8 cellular contexts compared by ENCODE assay signal in the genomic region with DNA sequence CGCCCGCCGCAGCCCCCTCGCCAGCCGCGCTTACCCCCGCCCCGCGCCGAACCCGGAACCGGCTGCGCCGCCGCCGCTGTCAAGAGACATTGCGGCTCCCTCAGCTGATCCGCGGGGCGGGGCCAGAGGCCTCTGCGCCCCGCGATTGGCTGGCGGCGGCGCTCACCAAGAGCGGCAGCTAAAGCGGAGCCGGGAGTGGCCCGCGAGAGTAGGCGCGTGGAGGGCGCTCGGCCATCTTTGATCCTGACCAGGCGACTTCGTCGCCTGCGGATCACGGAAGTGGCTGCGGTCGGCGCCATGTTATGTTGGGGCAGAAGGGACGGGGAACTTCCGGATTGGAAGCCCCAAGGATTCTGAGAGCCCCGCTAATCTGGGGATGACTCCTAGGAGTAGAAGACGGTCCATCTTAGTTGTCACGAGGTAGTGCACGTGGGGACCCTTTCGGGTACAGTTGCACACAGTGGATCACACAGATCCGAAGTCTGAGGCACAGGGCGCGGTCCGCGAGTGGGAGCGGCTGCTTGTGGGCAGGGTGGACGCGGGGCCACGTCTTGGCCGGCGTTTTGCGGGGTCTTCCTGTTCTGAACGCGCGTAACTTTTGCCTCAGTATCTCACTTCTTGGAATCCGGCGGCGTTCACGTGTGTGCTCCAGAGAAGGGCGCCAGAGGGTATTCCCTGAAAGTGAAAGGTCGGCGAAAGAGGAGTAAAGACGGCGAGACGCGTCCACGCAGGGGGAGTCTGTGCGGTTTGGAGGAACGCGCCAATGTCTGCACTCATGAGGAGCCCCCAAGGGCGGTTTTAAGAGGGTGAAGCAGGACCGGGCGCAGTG. TPM values are rescaled to one million over a fixed set of nuclear protein-coding genes. Genes with fewer than 3 reads are reported as not detected.
DNase-seq lines count a peak whose midpoint lies in the region; ATAC-seq, FAIRE-seq and TF ChIP-seq lines count a peak whose summit lies in the region.

A gene with protein sequence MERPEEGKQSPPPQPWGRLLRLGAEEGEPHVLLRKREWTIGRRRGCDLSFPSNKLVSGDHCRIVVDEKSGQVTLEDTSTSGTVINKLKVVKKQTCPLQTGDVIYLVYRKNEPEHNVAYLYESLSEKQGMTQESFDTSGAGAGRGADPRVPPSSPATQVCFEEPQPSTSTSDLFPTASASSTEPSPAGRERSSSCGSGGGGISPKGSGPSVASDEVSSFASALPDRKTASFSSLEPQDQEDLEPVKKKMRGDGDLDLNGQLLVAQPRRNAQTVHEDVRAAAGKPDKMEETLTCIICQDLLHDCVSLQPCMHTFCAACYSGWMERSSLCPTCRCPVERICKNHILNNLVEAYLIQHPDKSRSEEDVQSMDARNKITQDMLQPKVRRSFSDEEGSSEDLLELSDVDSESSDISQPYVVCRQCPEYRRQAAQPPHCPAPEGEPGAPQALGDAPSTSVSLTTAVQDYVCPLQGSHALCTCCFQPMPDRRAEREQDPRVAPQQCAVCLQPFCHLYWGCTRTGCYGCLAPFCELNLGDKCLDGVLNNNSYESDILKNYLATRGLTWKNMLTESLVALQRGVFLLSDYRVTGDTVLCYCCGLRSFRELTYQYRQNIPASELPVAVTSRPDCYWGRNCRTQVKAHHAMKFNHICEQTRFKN (minus strand): TSS at position 93 of the 829 bp plus-strand sequence. CDS start 277 bp downstream, outside the sequence.

- 3% methylated on average over 77 of the region's 83 CpGs; no CpG with 5 or more reads in 1 of the 2 experiments for WGBS in H1 (ENCODE audit: extremely low coverage in 1 of 2, insufficient coverage in 1 of 2, insufficient read length in 1 of 2, insufficient replicate concordance in 2 of 2, low coverage in 1 of 2, low lambda C conversion rate in 2 of 2, missing lambda C conversion rate in 1 of 2), 2 experiments

- ATAC-seq in GM19324 (IDR thresholded peaks at IDR 0.05; ENCODE audit: low FRiP score, unreplicated experiment) (peak; percentile 99), HG03469 (IDR thresholded peaks at IDR 0.05; ENCODE audit: unreplicated experiment) (peak; percentile 96)
- ATAC-seq in activated CD8-positive, alpha-beta memory T cell treated with anti-CD3 and anti-CD28 coated beads, Interleukin-2, amount 10 ng/mL, durations not matched to agents 7 days and 5 days, result peak; percentile 99

- peak within 1 kb of the TSS; percentile 77 to 89 (median 82) for H3K9ac ChIP-seq in H1 (replicated peaks in 1 of 4; ENCODE audit: extremely low read depth in 1 of 4, low read depth in 3 of 4, low read length in 3 of 4)

- H3K36me3 ChIP-seq in BE2C (peaks cover 16% of the 10 kb centered on the region), H1 (ENCODE audit: control insufficient read depth in 2 of 4, insufficient read depth in 4 of 4, low read length in 3 of 4) (peaks cover 0 to 3% (median 1%) of the 10 kb centered on the region in 4 experiments; a peak in 1 of 8 replicates)

- peaks cover 5% of the 10 kb centered on the region for H3K9me3 Mint-ChIP-seq in activated CD8-positive, alpha-beta memory T cell treated with anti-CD3 and anti-CD28 coated beads, Interleukin-2, amount 10 ng/mL, durations not matched to agents 7 days and 5 days (ENCODE audit: low read depth)

- FAIRE-seq in H1 (lab: Jason Lieb, UNC), result no peak

- 0 out of 2 replicates have a peak, but pooled peaks cover 1% of the 10 kb centered on the region for H3K79me1 ChIP-seq in H1 (ENCODE audit: low read depth, low read length)

- peak within 1 kb of the TSS; percentile 99 for H2BK5ac ChIP-seq in H1 (ENCODE audit: low read depth, low read length)

- TF ChIP-seq RAD21 in H1 (IDR thresholded peaks at IDR 0.05 in 1 of 2, conservative IDR thresholded peaks at IDR 0.05 in 1 of 2; ENCODE audit: low read depth in 2 of 2, low read length in 2 of 2), result no peak

- peak within 1 kb of the TSS; percentile 94 for H4K8ac ChIP-seq in H1 (ENCODE audit: extremely low read depth, insufficient read depth, low read length)

- H2BK20ac ChIP-seq in H1 (ENCODE audit: low read length), result 0 out of 2 replicates have a peak within 1 kb of the TSS, but pooled peaks have one; percentile 23

- peak within 1 kb of the TSS; percentile 70 for H2BK12ac ChIP-seq in H1 (ENCODE audit: low read depth, low read length)

- peaks cover 40% of the 10 kb centered on the region for H3K36me3 Mint-ChIP-seq in activated CD8-positive, alpha-beta memory T cell treated with anti-CD3 and anti-CD28 coated beads, Interleukin-2, amount 10 ng/mL, durations not matched to agents 7 days and 5 days

- peak within 1 kb of the TSS; percentile 98 for H2BK120ac ChIP-seq in H1 (replicated peaks; ENCODE audit: low read depth, low read length)

- POLR2A ChIA-PET in H1 (lab: Charles Lee; ENCODE audit: partially characterized antibody), result interaction anchor here (0.6 to 2.8 kb wide), 10 partner anchors 10 to 119 kb away, joined by 3 to 8 read pairs (median 4); a partner anchor contains a TSS

- peaks cover 12% of the 10 kb centered on the region for H3K23me2 ChIP-seq in H1 (ENCODE audit: low read depth, low read length)

- H3K27me3 ChIP-seq in BE2C (no peaks in the 10 kb centered on the region), H1 (replicated peaks in 1 of 4; ENCODE audit: control insufficient read depth in 3 of 4, extremely low read depth in 1 of 4, insufficient read depth in 3 of 4, low read length in 3 of 4) (no peaks in the 10 kb centered on the region)

- H3K27me3 Mint-ChIP-seq in activated CD8-positive, alpha-beta memory T cell treated with anti-CD3 and anti-CD28 coated beads, Interleukin-2, amount 10 ng/mL, durations not matched to agents 7 days and 5 days, result no peaks in the 10 kb centered on the region

- H2AFZ ChIP-seq in H1 (ENCODE audit: low read length), result no peak within 1 kb of the TSS

- peak within 1 kb of the TSS; percentile 43 for H2AK5ac ChIP-seq in H1 (ENCODE audit: low read depth, low read length)

- no peaks in the 10 kb centered on the region for H4K20me1 ChIP-seq in H1 (replicated peaks in 1 of 2; ENCODE audit: control insufficient read depth in 1 of 2, insufficient read depth in 2 of 2, low read length in 2 of 2)

- peaks cover 19% of the 10 kb centered on the region for H3K4me1 Mint-ChIP-seq in activated CD8-positive, alpha-beta memory T cell treated with anti-CD3 and anti-CD28 coated beads, Interleukin-2, amount 10 ng/mL, durations not matched to agents 7 days and 5 days

- peak within 1 kb of the TSS; percentile 95 to 99 for H3K4me2 ChIP-seq in H1 (ENCODE audit: insufficient read depth in 1 of 2, low read depth in 2 of 2, low read length in 2 of 2)

- peak within 1 kb of the TSS; percentile 84 for H4K91ac ChIP-seq in H1 (replicated peaks; ENCODE audit: insufficient read length, low read length)

- H3K14ac ChIP-seq in H1 (ENCODE audit: insufficient read length), result peak within 1 kb of the TSS; percentile 4

- peak within 1 kb of the TSS; percentile 83 for H3K4me3 ChIP-seq in BE2C (ENCODE audit: low read depth, low read length)
- peak within 1 kb of the TSS; percentile 77 to 97 (median 82) for H3K4me3 ChIP-seq in H1 (ENCODE audit: extremely low read depth in 1 of 4, insufficient read depth in 2 of 4, low read depth in 3 of 4, low read length in 4 of 4)

- H3K56ac ChIP-seq in H1 (replicated peaks; ENCODE audit: insufficient read length, low read depth, low read length), result peak within 1 kb of the TSS; percentile 94

- TF ChIP-seq CTCF in BE2C (IDR thresholded peaks at IDR 0.05; ENCODE audit: low read depth, low read length) (no peak), H1 (IDR thresholded peaks at IDR 0.05; ENCODE audit: control extremely low read depth in 1 of 3, insufficient read depth in 1 of 3, low read depth in 1 of 3, low read length in 3 of 3) (no peak)

- H3K27ac Mint-ChIP-seq in activated CD8-positive, alpha-beta memory T cell treated with anti-CD3 and anti-CD28 coated beads, Interleukin-2, amount 10 ng/mL, durations not matched to agents 7 days and 5 days, result peak within 1 kb of the TSS; percentile 100

- H3K9me3 ChIP-seq in BE2C (no peaks in the 10 kb centered on the region; the same call in 1 of the 2 replicates), H1 (ENCODE audit: insufficient read depth in 2 of 2, low read depth in 1 of 2, low read length in 1 of 2) (peaks cover 0 to 3% of the 10 kb centered on the region in 2 experiments; a peak in 1 of 4 replicates)

- peak within 1 kb of the TSS; percentile 100 for H3K18ac ChIP-seq in H1 (ENCODE audit: extremely low read depth, low read length)

- peak in 1 of 2 experiments; percentile 51; a peak in 1 of 3 replicates for TF ChIP-seq POLR2A in H1 (IDR thresholded peaks at IDR 0.05; ENCODE audit: control extremely low read depth in 1 of 2, low read depth in 2 of 2, low read length in 2 of 2)

- CTCF ChIA-PET in activated CD8-positive, alpha-beta memory T cell treated with anti-CD3 and anti-CD28 coated beads, Interleukin-2, amount 10 ng/mL, durations not matched to agents 7 days and 5 days (lab: Charles Lee), result interaction anchor here (0.9 kb wide), 1 partner anchor 17 kb away, joined by 5 read pairs; no protein-coding TSS in a partner anchor
- CTCF ChIA-PET in H1 (lab: Charles Lee; ENCODE audit: partially characterized antibody), result no interaction called here

- peak within 1 kb of the TSS; percentile 99; the same call in 1 of the 2 replicates for H2BK15ac ChIP-seq in H1 (ENCODE audit: low read length)

- H3K4me1 ChIP-seq in BE2C (no peaks in the 10 kb centered on the region), H1 (replicated peaks in 1 of 4; ENCODE audit: control insufficient read depth in 3 of 4, insufficient read depth in 4 of 4, low read length in 3 of 4) (peaks cover 2 to 9% (median 8%) of the 10 kb centered on the region in 4 experiments)

- H3K4ac ChIP-seq in H1 (replicated peaks; ENCODE audit: insufficient read length, low read depth, low read length), result peak within 1 kb of the TSS; percentile 92

- peaks cover 3 to 14% of the 10 kb centered on the region in 2 experiments; a peak in 2 of 4 replicates for H3K79me2 ChIP-seq in H1 (ENCODE audit: control insufficient read depth in 1 of 2, insufficient read depth in 2 of 2, low read length in 2 of 2)

- H3K27ac ChIP-seq in H1 (ENCODE audit: low read depth, low read length), result peak within 1 kb of the TSS; percentile 84

- H3K4me3 Mint-ChIP-seq in activated CD8-positive, alpha-beta memory T cell treated with anti-CD3 and anti-CD28 coated beads, Interleukin-2, amount 10 ng/mL, durations not matched to agents 7 days and 5 days, result peak within 1 kb of the TSS; percentile 96

- peak within 1 kb of the TSS; percentile 0 for H3K23ac ChIP-seq in H1 (ENCODE audit: insufficient read length)

- peak within 1 kb of the TSS; percentile 88 for H4K5ac ChIP-seq in H1 (ENCODE audit: insufficient read length, low read depth, low read length)

- DNase-seq in BE2C (peak; percentile 97), NCI-H82 treated with DMSO at 0.1 percent for 48 hours (lab: John Stamatoyannopoulos, UW; ENCODE audit: unreplicated experiment) (peak; percentile 83), H1 (ENCODE audit: low read depth in 1 of 2, low spot score in 2 of 2) (peak; percentile 90 to 94), medulla oblongata (ENCODE audit: extremely low spot score) (peak; percentile 99)
- peak; percentile 98 for DNase-seq in activated CD8-positive, alpha-beta memory T cell treated with anti-CD3 and anti-CD28 coated beads, Interleukin-2, amount 10 ng/mL, durations not matched to agents 7 days and 5 days
- DNase-seq in stimulated activated CD4-positive, alpha-beta T cell treated with anti-CD3 and anti-CD28 coated beads, TNF-alpha, amount 100 ng/mL, for 48 hours (ENCODE audit: low read depth in 3 of 3), result peak; percentile 90 to 95 (median 90)

- no peak for TF ChIP-seq EP300 in H1 (IDR thresholded peaks at IDR 0.05; ENCODE audit: borderline replicate concordance in 1 of 2, low read depth in 2 of 2, low read length in 2 of 2)

RNA-seq across cellular contexts. Expression of the gene that starts here (rescaled TPM):
- polyA plus RNA-seq in BE2C (2012; ENCODE audit: insufficient read depth, insufficient read length, low read depth), result 67.5 TPM
- 10 to 100 TPM; 87.7 to 89.7 TPM for total RNA-seq in activated CD8-positive, alpha-beta memory T cell treated with anti-CD3 and anti-CD28 coated beads, Interleukin-2, amount 10 ng/mL, durations not matched to agents 7 days and 5 days
- total RNA-seq in H1 (2021; fragmentation: NEBNext Ultra II Directional; extraction: Animal tissue kit (Norgen Biotek cat#: 25700)), result 44.6 and 45.2 TPM in 2 replicates
- polyA plus RNA-seq in H1 (2011; rRNA removed), result 31.4 and 58.8 TPM in 2 replicates
- polyA plus RNA-seq in H1 (2011; cell fraction: cytosol; rRNA removed), result 46.5 TPM
- 107 TPM for polyA plus RNA-seq in H1 (2011; cell fraction: nucleus; rRNA removed)
- polyA plus RNA-seq in H1 (2012, experiment 1 of 2), result 34.1 to 36.9 TPM (median 35.8 TPM) in 4 replicates
- polyA plus RNA-seq in H1 (2012, experiment 2 of 2), result 34.9 TPM
- 26.8 TPM for polyA plus RNA-seq in H1 (2013, experiment 1 of 2)
- 25.1 TPM for polyA plus RNA-seq in H1 (2013, experiment 2 of 2)
- 82.5 and 105 TPM in 2 replicates for polyA minus RNA-seq in H1 (2011; rRNA and poly(A)+ RNA removed)
- 37.5 TPM for polyA minus RNA-seq in H1 (2011; cell fraction: cytosol; rRNA and poly(A)+ RNA removed)
- polyA minus RNA-seq in H1 (2011; cell fraction: nucleus; rRNA and poly(A)+ RNA removed), result 38.0 TPM

Comparison
In these comparisons a context has a peak if more than half of its experiments do, and no peak if none do; other contexts are left out.
1. Peak in every context shown above with its lines: DNase-seq, ATAC-seq, H3K4me3 ChIP-seq and H3K27ac ChIP-seq.